Comparison of ENCODE assay signal across 16 cellular contexts in the genomic region with DNA sequence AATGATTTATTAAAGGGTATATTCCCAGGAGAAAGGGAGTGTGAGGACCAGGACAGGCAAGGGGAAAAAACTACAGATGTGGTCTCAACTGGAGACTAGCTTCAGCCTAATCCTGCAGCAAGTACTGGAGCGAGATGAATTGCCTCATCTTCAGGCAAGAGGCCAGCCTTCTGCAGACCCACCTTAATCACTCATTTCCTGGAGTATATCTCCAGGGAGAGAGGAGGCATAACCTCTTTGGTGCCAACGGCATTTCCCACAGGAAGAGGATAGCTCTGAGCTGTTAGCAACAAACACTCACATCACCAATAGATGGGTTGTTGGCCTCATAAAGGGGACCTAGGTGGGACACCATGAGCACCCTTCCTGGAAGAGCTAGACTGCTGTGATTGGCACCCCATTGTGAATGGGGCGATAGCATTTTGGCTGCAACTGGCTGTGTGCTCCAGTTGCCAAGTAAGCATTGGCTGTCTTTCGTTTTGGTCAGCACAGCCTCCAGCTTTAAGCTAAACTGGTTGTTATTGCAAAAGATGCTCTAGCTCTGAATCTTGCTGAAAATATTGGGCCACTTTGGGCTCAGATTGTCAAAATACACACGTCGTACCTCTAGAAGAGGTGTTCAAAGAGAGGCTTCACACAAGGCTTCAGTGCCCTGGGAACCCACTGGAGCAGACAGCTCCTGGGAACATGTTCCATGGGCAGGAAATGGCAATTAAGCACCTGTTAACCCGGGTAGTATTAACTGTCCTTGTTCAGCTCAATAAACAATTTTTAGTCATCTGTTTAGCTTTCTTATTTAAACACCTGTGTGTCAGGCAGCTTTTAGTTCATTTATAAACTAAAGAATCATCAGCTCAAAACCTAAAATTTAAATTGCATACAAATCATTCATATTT.
DNase-seq lines count a peak whose midpoint lies in the region; ATAC-seq and TF ChIP-seq lines count a peak whose summit lies in the region.
"Had no signal": no experiment of that assay in that cellular context is flagged by ENCODE, and none has a peak within 500 bp of the region (broad histone marks: within the 10 kb centered on the region; RNA-seq: fewer than 3 reads in every experiment).

No MANE protein-coding gene starts in this region.

- CTCF ChIA-PET in activated naive CD4-positive, alpha-beta T cell treated with anti-CD3 and anti-CD28 coated beads for 36 hours (lab: Charles Lee), result interaction anchor here (0.6 to 0.7 kb wide), 2 partner anchors 24 to 378 kb away, joined by 3 read pairs; no protein-coding TSS in a partner anchor

- no peaks in the 10 kb centered on the region for H3K4me1 Mint-ChIP-seq in activated naive CD4-positive, alpha-beta T cell treated with anti-CD3 and anti-CD28 coated beads for 36 hours (ENCODE audit: low read depth)
- H3K4me1 Mint-ChIP-seq: CD14-positive monocyte had no signal

- H3K27ac Mint-ChIP-seq in activated naive CD4-positive, alpha-beta T cell treated with anti-CD3 and anti-CD28 coated beads for 36 hours, result no peak overlapping the region
- H3K27ac Mint-ChIP-seq: CD14-positive monocyte had no signal

- no peak overlapping the region for H3K4me2 ChIP-seq in OCI-LY3 (ENCODE audit: low read length)

- no peaks in the 10 kb centered on the region for H4K20me1 ChIP-seq in OCI-LY3 (ENCODE audit: insufficient read depth, low read length)

- H3K27ac ChIP-seq in OCI-LY3 (ENCODE audit: low read length), result peak overlapping the region; percentile 100
- H3K27ac ChIP-seq: heart right ventricle, prostate gland, WERI-Rb-1 had no signal

- no peaks in the 10 kb centered on the region for H3K27me3 ChIP-seq in OCI-LY3 (ENCODE audit: low read depth, low read length)
- H3K27me3 ChIP-seq: heart right ventricle had no signal

- H3K9me3 Mint-ChIP-seq in activated naive CD4-positive, alpha-beta T cell treated with anti-CD3 and anti-CD28 coated beads for 36 hours, result no peaks in the 10 kb centered on the region

- H3K9ac ChIP-seq in OCI-LY3 (ENCODE audit: low read length), result no peak overlapping the region

- H3K79me2 ChIP-seq in OCI-LY3 (ENCODE audit: low read length), result no peaks in the 10 kb centered on the region

- DNase-seq in EL (peak; percentile 8), NCI-H146 treated with DMSO at 0.1 percent for 48 hours (lab: John Stamatoyannopoulos, UW; ENCODE audit: unreplicated experiment) (peak; percentile 11), kidney tubule cell (ENCODE audit: low spot score) (peak; percentile 11), RKO (ENCODE audit: low spot score) (no peak)
- no peak for DNase-seq in activated naive CD4-positive, alpha-beta T cell treated with anti-CD3 and anti-CD28 coated beads for 36 hours
- DNase-seq: activated naive CD4-positive, alpha-beta T cell treated with Interleukin-2 at 50 U/mL for 16 hours; heart right ventricle; left colon; NCI-H1048; stimulated activated naive CD4-positive, alpha-beta T cell; WERI-Rb-1 had no signal

- H3K27me3 Mint-ChIP-seq in activated naive CD4-positive, alpha-beta T cell treated with anti-CD3 and anti-CD28 coated beads for 36 hours (ENCODE audit: low read depth), result peaks cover 5% of the 10 kb centered on the region

- H3K4me3 Mint-ChIP-seq in activated naive CD4-positive, alpha-beta T cell treated with anti-CD3 and anti-CD28 coated beads for 36 hours, result no peak overlapping the region
- H3K4me3 Mint-ChIP-seq: CD14-positive monocyte had no signal

- no peak for TF ChIP-seq CTCF in OCI-LY3 (IDR thresholded peaks at IDR 0.05; ENCODE audit: low read depth, low read length)

- no peaks in the 10 kb centered on the region for H3K36me3 ChIP-seq in OCI-LY3 (replicated peaks; ENCODE audit: low read depth, low read length)
- H3K36me3 ChIP-seq: heart right ventricle, prostate gland, WERI-Rb-1 had no signal

- ATAC-seq in HG03571 (IDR thresholded peaks at IDR 0.05; ENCODE audit: unreplicated experiment), result no peak
- ATAC-seq: HepG2, left colon had no signal

- peak overlapping the region; percentile 60; the same call in 1 of the 2 replicates for H2AFZ ChIP-seq in OCI-LY3 (ENCODE audit: low read depth, low read length)

- H3K36me3 Mint-ChIP-seq in activated naive CD4-positive, alpha-beta T cell treated with anti-CD3 and anti-CD28 coated beads for 36 hours (ENCODE audit: low read depth), result no peaks in the 10 kb centered on the region
- H3K36me3 Mint-ChIP-seq: CD14-positive monocyte had no signal

- intact Hi-C loops in activated naive CD4-positive, alpha-beta T cell treated with anti-CD3 and anti-CD28 coated beads for 36 hours (cut with micrococcal nuclease), result no loop called here

- H3K9me3 ChIP-seq in OCI-LY3 (ENCODE audit: insufficient read depth, low read length), result no peaks in the 10 kb centered on the region
- H3K9me3 ChIP-seq: prostate gland had no signal

- peaks cover 57% of the 10 kb centered on the region for H3K4me1 ChIP-seq in OCI-LY3 (ENCODE audit: low read length)
- H3K4me1 ChIP-seq: prostate gland had no signal

- no peak overlapping the region for H3K4me3 ChIP-seq in OCI-LY3 (ENCODE audit: low read length)
- H3K4me3 ChIP-seq: heart right ventricle, prostate gland had no signal

Comparison
In these comparisons a context has a peak if more than half of its experiments do, and no peak if none do; other contexts are left out.
1. DNase-seq: peak in EL (single experiment), NCI-H146 treated with DMSO at 0.1 percent for 48 hours (single experiment) and kidney tubule cell (single experiment); none in RKO (single experiment) and activated naive CD4-positive, alpha-beta T cell treated with anti-CD3 and anti-CD28 coated beads for 36 hours (single experiment).